In genomic region chr22:23503736-23504440, GRCh38 we compare ENCODE assay signal across 26 cellular contexts.
DNase-seq lines count a peak whose midpoint lies in the region; TF ChIP-seq lines count a peak whose summit lies in the region.
"Had no signal": no experiment of that assay in that cellular context is flagged by ENCODE, and none has a peak within 500 bp of the region (broad histone marks: within the 10 kb centered on the region; RNA-seq: fewer than 3 reads in every experiment).

No MANE protein-coding gene starts in this region.

- H3K4me1 ChIP-seq in hepatocyte (ENCODE audit: insufficient read depth), result peaks cover 16% of the 10 kb centered on the region
- no peaks in the 10 kb centered on the region for H3K4me1 ChIP-seq in osteoblast (ENCODE audit: insufficient read depth, low read length)
- H3K4me1 ChIP-seq: colonic mucosa, HAP-1 had no signal

- DNase-seq in T-helper 1 cell, result no peak
- DNase-seq in H7, result peak; percentile 28
- peak; percentile 2 for DNase-seq in hepatocyte (ENCODE audit: low spot score)
- DNase-seq in osteoblast (ENCODE audit: insufficient read length, low spot score, missing footprints), result peak; percentile 73
- DNase-seq in NCI-H2107 treated with DMSO at 0.1 percent for 48 hours (lab: John Stamatoyannopoulos, UW; ENCODE audit: unreplicated experiment), result no peak
- no peak for DNase-seq in NK-92 (lab: John Stamatoyannopoulos, UW; ENCODE audit: unreplicated experiment)
- no peak for DNase-seq in DMS53 (lab: John Stamatoyannopoulos, UW)
- DNase-seq: 8988T; activated CD4-positive, alpha-beta T cell treated with anti-CD3 and anti-CD28 coated beads for 48 hours; activated gamma-delta T cell treated with Interleukin-2 at 50 U/mL for 16 hours; activated T-cell treated with anti-CD3 and anti-CD28 coated beads, Interleukin-2, amount 50 U/mL, for 1 hour; CD4-positive, CD25-positive, alpha-beta regulatory T cell; colonic mucosa; effector memory CD4-positive, alpha-beta T cell; Kasumi-1; kidney glomerular epithelial cell; NCI-H1694; NCI-H2171; NCI-H510A; nucleus accumbens; stomach had no signal

- H4K20me1 ChIP-seq in hepatocyte (ENCODE audit: insufficient read depth, poor library complexity, severe bottlenecking), result no peaks in the 10 kb centered on the region
- H4K20me1 ChIP-seq in osteoblast (ENCODE audit: insufficient read depth, low read length), result no peaks in the 10 kb centered on the region

- H3K4me3 Mint-ChIP-seq in T-helper 1 cell treated with Interleukin-12 subunit alpha and Interleukin-12 subunit beta and Interleukin-4 antibody, amounts not matched to agents 30 μg/mL and 1 μg/mL, for 36 hours, result no peak overlapping the region
- H3K4me3 Mint-ChIP-seq: CD4-positive, CD25-positive, alpha-beta regulatory T cell had no signal

- H3K27me3 ChIP-seq in H7 (ENCODE audit: control insufficient read depth, insufficient read depth, low read length) (peaks cover 4% of the 10 kb centered on the region; the same call in 1 of the 2 replicates), hepatocyte (no peaks in the 10 kb centered on the region), osteoblast (ENCODE audit: insufficient read depth, low read length) (no peaks in the 10 kb centered on the region)
- H3K27me3 ChIP-seq: colonic mucosa, tibial nerve had no signal

- no peaks in the 10 kb centered on the region for H3K36me3 ChIP-seq in H7 (replicated peaks; ENCODE audit: control insufficient read depth, insufficient read depth, low read length)
- no peaks in the 10 kb centered on the region for H3K36me3 ChIP-seq in hepatocyte (replicated peaks; ENCODE audit: insufficient read depth, low read depth)
- H3K36me3 ChIP-seq in osteoblast (ENCODE audit: insufficient read depth, low read length), result no peaks in the 10 kb centered on the region
- H3K36me3 ChIP-seq: colonic mucosa, HAP-1, stomach, tibial nerve had no signal

- H3K36me3 Mint-ChIP-seq in T-helper 1 cell treated with Interleukin-12 subunit alpha and Interleukin-12 subunit beta and Interleukin-4 antibody, amounts not matched to agents 30 μg/mL and 1 μg/mL, for 36 hours (ENCODE audit: low read depth), result no peaks in the 10 kb centered on the region
- H3K36me3 Mint-ChIP-seq: CD4-positive, CD25-positive, alpha-beta regulatory T cell had no signal

- H3K4me3 ChIP-seq in H7 (ENCODE audit: insufficient read depth, low read depth, low read length), result no peak overlapping the region
- H3K4me3 ChIP-seq in hepatocyte, result no peak overlapping the region
- H3K4me3 ChIP-seq in osteoblast (ENCODE audit: insufficient read depth, low read length), result no peak overlapping the region
- H3K4me3 ChIP-seq: colonic mucosa, HAP-1, skin epidermis, stomach, tibial nerve had no signal

- no peaks in the 10 kb centered on the region for H3K9me2 ChIP-seq in hepatocyte (replicated peaks; ENCODE audit: insufficient read depth)

- no peaks in the 10 kb centered on the region for H3K4me1 Mint-ChIP-seq in T-helper 1 cell treated with Interleukin-12 subunit alpha and Interleukin-12 subunit beta and Interleukin-4 antibody, amounts not matched to agents 30 μg/mL and 1 μg/mL, for 36 hours (ENCODE audit: low read depth)

- peak overlapping the region; percentile 57 for H3K27ac Mint-ChIP-seq in T-helper 1 cell treated with Interleukin-12 subunit alpha and Interleukin-12 subunit beta and Interleukin-4 antibody, amounts not matched to agents 30 μg/mL and 1 μg/mL, for 36 hours
- H3K27ac Mint-ChIP-seq: CD4-positive, CD25-positive, alpha-beta regulatory T cell had no signal

- H3K9me3 Mint-ChIP-seq in T-helper 1 cell treated with Interleukin-12 subunit alpha and Interleukin-12 subunit beta and Interleukin-4 antibody, amounts not matched to agents 30 μg/mL and 1 μg/mL, for 36 hours, result no peaks in the 10 kb centered on the region

- H2AFZ ChIP-seq in hepatocyte, result no peak overlapping the region
- no peak overlapping the region for H2AFZ ChIP-seq in osteoblast (ENCODE audit: low read length)

- no peaks in the 10 kb centered on the region for H3K27me3 Mint-ChIP-seq in T-helper 1 cell treated with Interleukin-12 subunit alpha and Interleukin-12 subunit beta and Interleukin-4 antibody, amounts not matched to agents 30 μg/mL and 1 μg/mL, for 36 hours (ENCODE audit: low read depth)

- H3K79me2 ChIP-seq in hepatocyte (no peaks in the 10 kb centered on the region), osteoblast (ENCODE audit: insufficient read depth, low read length) (no peaks in the 10 kb centered on the region)

- WGBS in hepatocyte (ENCODE audit: low lambda C conversion rate, missing lambda C conversion rate), result 92% methylated on average over 15 of the region's 15 CpGs

- TF ChIP-seq CTCF in hepatocyte (IDR thresholded peaks at IDR 0.05; ENCODE audit: poor library complexity) (no peak), osteoblast (IDR thresholded peaks at IDR 0.05; ENCODE audit: extremely low read depth, low read depth, low read length) (no peak)

- H3K4me2 ChIP-seq in hepatocyte (no peak overlapping the region), osteoblast (ENCODE audit: insufficient read depth, low read length) (no peak overlapping the region)

- H3K27ac ChIP-seq in hepatocyte (peak overlapping the region; percentile 64), osteoblast (ENCODE audit: low read depth, low read length) (no peak overlapping the region)
- H3K27ac ChIP-seq: colonic mucosa, skin epidermis, stomach, tibial nerve, VCaP had no signal

- H3K9me3 ChIP-seq in hepatocyte (ENCODE audit: low read depth), result no peaks in the 10 kb centered on the region
- no peaks in the 10 kb centered on the region for H3K9me3 ChIP-seq in osteoblast (ENCODE audit: low read depth, low read length)
- H3K9me3 ChIP-seq: colonic mucosa, HAP-1, stomach, tibial nerve had no signal

Comparison
In these comparisons a context has a peak if more than half of its experiments do, and no peak if none do; other contexts are left out.
1. DNase-seq: peak in H7 (single experiment), hepatocyte (single experiment) and osteoblast (single experiment); none in T-helper 1 cell (0 of 5), NCI-H2107 treated with DMSO at 0.1 percent for 48 hours (single experiment), NK-92 (single experiment) and DMS53 (single experiment).